ENCODE assay signal across 24 cellular contexts in the genomic region with DNA sequence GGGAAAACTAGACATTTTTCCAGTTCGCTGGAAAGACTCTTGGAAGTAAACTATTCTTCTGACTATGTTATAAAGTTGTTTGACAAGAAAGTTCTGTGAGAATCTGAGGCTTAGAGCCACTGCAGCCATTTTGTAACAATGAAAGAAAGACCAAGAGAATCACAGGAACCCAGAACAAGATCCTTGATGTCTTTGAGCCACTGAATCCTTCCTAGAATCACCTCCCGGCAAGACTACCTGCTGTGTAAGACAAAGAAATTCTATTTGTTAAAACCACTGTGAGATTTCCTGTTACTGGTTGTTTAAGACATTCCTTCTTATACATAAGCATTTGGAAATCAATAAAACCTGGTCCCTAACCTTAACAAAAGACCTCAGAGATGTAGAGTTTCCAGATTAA.
DNase-seq lines count a peak whose midpoint lies in the region; ATAC-seq and TF ChIP-seq lines count a peak whose summit lies in the region.
"Had no signal": no experiment of that assay in that cellular context is flagged by ENCODE, and none has a peak within 500 bp of the region (broad histone marks: within the 10 kb centered on the region; RNA-seq: fewer than 3 reads in every experiment).

No MANE protein-coding gene starts in this region.

- TF ChIP-seq CTCF in WERI-Rb-1 (IDR thresholded peaks at IDR 0.05; ENCODE audit: low read depth, low read length) = no peak
- no peak for TF ChIP-seq CTCF in endothelial cell (IDR thresholded peaks at IDR 0.05; ENCODE audit: unreplicated experiment)

- H3K4me1 Mint-ChIP-seq in stimulated activated naive CD8-positive, alpha-beta T cell treated with anti-CD3 and anti-CD28 coated beads, Interleukin-15, Interleukin-2, amounts not matched to agents 100 ng/mL and 50 ng/mL, for 24 hours (ENCODE audit: low read depth) = peaks cover 63% of the 10 kb centered on the region
- H3K4me1 Mint-ChIP-seq in endothelial cell (ENCODE audit: unreplicated experiment) = peaks cover 12% of the 10 kb centered on the region

- no peaks in the 10 kb centered on the region for H3K36me3 Mint-ChIP-seq in stimulated activated naive CD8-positive, alpha-beta T cell treated with anti-CD3 and anti-CD28 coated beads, Interleukin-15, Interleukin-2, amounts not matched to agents 100 ng/mL and 50 ng/mL, for 24 hours (ENCODE audit: low read depth)
- no peaks in the 10 kb centered on the region for H3K36me3 Mint-ChIP-seq in endothelial cell (ENCODE audit: low read depth, unreplicated experiment)
- H3K36me3 Mint-ChIP-seq: CD4-positive, alpha-beta memory T cell; stimulated activated memory B cell treated with anti-CD40 and anti-IgM and Interleukin-4, amounts not matched to agents 10 μg/mL and 1 μg/mL and 100 μg/mL, for 72 hours had no signal

- no peaks in the 10 kb centered on the region for H3K9me3 ChIP-seq in WERI-Rb-1 (ENCODE audit: severe bottlenecking)
- H3K9me3 ChIP-seq: ovary, upper lobe of right lung had no signal

- no peak for DNase-seq in stimulated activated naive CD8-positive, alpha-beta T cell treated with anti-CD3 and anti-CD28 coated beads, Interleukin-15, Interleukin-2, amounts not matched to agents 100 U/mL and 50 U/mL, for 24 hours
- DNase-seq in NCI-H69 (lab: John Stamatoyannopoulos, UW) (peak; percentile 28), iPS DF 19.7 (ENCODE audit: low read depth, low spot score) (peak; percentile 81), WERI-Rb-1 (no peak), NCI-H1105 (lab: John Stamatoyannopoulos, UW) (no peak), endothelial cell (ENCODE audit: low spot score) (no peak)
- DNase-seq in activated CD4-positive, alpha-beta T cell treated with anti-CD3 and anti-CD28 coated beads, Interleukin-2, amount 50 U/mL, for 48 hours = no peak
- DNase-seq: activated B cell treated with CpG ODN at 0.5 μM for 24 hours; activated CD4-positive, alpha-beta T cell treated with anti-CD3 and anti-CD28 coated beads, Interleukin-2, amount 50 U/mL, for 1 hour; activated T-cell treated with anti-CD3 and anti-CD28 coated beads, Interleukin-2, amount 50 U/mL, for 4 hours; CD4-positive, alpha-beta memory T cell; central memory CD4-positive, alpha-beta T cell; effector memory CD8-positive, alpha-beta T cell; GOT3; Karpas-422; left cardiac atrium; mammary epithelial cell; NCI-H1417 treated with DMSO at 0.1 percent for 48 hours; NCI-H774; ovary; retina; upper lobe of right lung had no signal

- no peak for ATAC-seq in stimulated activated naive CD8-positive, alpha-beta T cell treated with anti-CD3 and anti-CD28 coated beads, Interleukin-15, Interleukin-2, amounts not matched to agents 100 U/mL and 50 U/mL, for 24 hours
- ATAC-seq: activated T-cell treated with anti-CD3 and anti-CD28 coated beads, Interleukin-2, amount 50 U/mL, for 4 hours; effector memory CD8-positive, alpha-beta T cell; left cardiac atrium; stimulated activated memory B cell treated with anti-CD40 and anti-IgM and Interleukin-4, amounts not matched to agents 10 μg/mL and 1 μg/mL and 100 μg/mL, for 72 hours; upper lobe of right lung had no signal

- peak overlapping the region; percentile 8 for H3K27ac Mint-ChIP-seq in stimulated activated naive CD8-positive, alpha-beta T cell treated with anti-CD3 and anti-CD28 coated beads, Interleukin-15, Interleukin-2, amounts not matched to agents 100 ng/mL and 50 ng/mL, for 24 hours
- no peak overlapping the region for H3K27ac Mint-ChIP-seq in endothelial cell (ENCODE audit: unreplicated experiment)
- H3K27ac Mint-ChIP-seq: activated B cell treated with CpG ODN at 0.5 μM for 24 hours; CD4-positive, alpha-beta memory T cell; stimulated activated memory B cell treated with anti-CD40 and anti-IgM and Interleukin-4, amounts not matched to agents 10 μg/mL and 1 μg/mL and 100 μg/mL, for 72 hours had no signal

- H3K4me3 ChIP-seq in WERI-Rb-1 (ENCODE audit: low read depth, low read length) = no peak overlapping the region
- H3K4me3 ChIP-seq: ovary, upper lobe of right lung had no signal

- H3K4me3 Mint-ChIP-seq in stimulated activated naive CD8-positive, alpha-beta T cell treated with anti-CD3 and anti-CD28 coated beads, Interleukin-15, Interleukin-2, amounts not matched to agents 100 ng/mL and 50 ng/mL, for 24 hours = no peak overlapping the region
- H3K4me3 Mint-ChIP-seq in endothelial cell (ENCODE audit: unreplicated experiment) = no peak overlapping the region
- H3K4me3 Mint-ChIP-seq: activated B cell treated with CpG ODN at 0.5 μM for 24 hours; activated T-cell treated with anti-CD3 and anti-CD28 coated beads, Interleukin-2, amount 50 U/mL, for 4 hours; CD4-positive, alpha-beta memory T cell; effector memory CD8-positive, alpha-beta T cell; stimulated activated memory B cell treated with anti-CD40 and anti-IgM and Interleukin-4, amounts not matched to agents 10 μg/mL and 1 μg/mL and 100 μg/mL, for 72 hours had no signal

- no peak overlapping the region for H3K27ac ChIP-seq in WERI-Rb-1
- H3K27ac ChIP-seq: ovary, upper lobe of right lung had no signal

- no peaks in the 10 kb centered on the region for H3K9me3 Mint-ChIP-seq in stimulated activated naive CD8-positive, alpha-beta T cell treated with anti-CD3 and anti-CD28 coated beads, Interleukin-15, Interleukin-2, amounts not matched to agents 100 ng/mL and 50 ng/mL, for 24 hours
- H3K9me3 Mint-ChIP-seq in endothelial cell (ENCODE audit: unreplicated experiment) = no peaks in the 10 kb centered on the region
- H3K9me3 Mint-ChIP-seq: activated B cell treated with CpG ODN at 0.5 μM for 24 hours; activated T-cell treated with anti-CD3 and anti-CD28 coated beads, Interleukin-2, amount 50 U/mL, for 4 hours; effector memory CD8-positive, alpha-beta T cell; stimulated activated memory B cell treated with anti-CD40 and anti-IgM and Interleukin-4, amounts not matched to agents 10 μg/mL and 1 μg/mL and 100 μg/mL, for 72 hours had no signal

- H3K27me3 ChIP-seq in WERI-Rb-1 (ENCODE audit: insufficient read depth, low read depth, severe bottlenecking) = no peaks in the 10 kb centered on the region
- H3K27me3 ChIP-seq: ovary, upper lobe of right lung had no signal

- no peaks in the 10 kb centered on the region for H3K36me3 ChIP-seq in WERI-Rb-1
- H3K36me3 ChIP-seq: ovary, upper lobe of right lung had no signal

- no peaks in the 10 kb centered on the region for H3K27me3 Mint-ChIP-seq in stimulated activated naive CD8-positive, alpha-beta T cell treated with anti-CD3 and anti-CD28 coated beads, Interleukin-15, Interleukin-2, amounts not matched to agents 100 ng/mL and 50 ng/mL, for 24 hours
- H3K27me3 Mint-ChIP-seq in endothelial cell (ENCODE audit: unreplicated experiment) = peaks cover 2% of the 10 kb centered on the region
- H3K27me3 Mint-ChIP-seq: activated B cell treated with CpG ODN at 0.5 μM for 24 hours; effector memory CD8-positive, alpha-beta T cell; stimulated activated memory B cell treated with anti-CD40 and anti-IgM and Interleukin-4, amounts not matched to agents 10 μg/mL and 1 μg/mL and 100 μg/mL, for 72 hours had no signal

Comparison
In these comparisons a context has a peak if more than half of its experiments do, and no peak if none do; other contexts are left out.
1. DNase-seq: peak in NCI-H69 (single experiment) and iPS DF 19.7 (single experiment); none in stimulated activated naive CD8-positive, alpha-beta T cell treated with anti-CD3 and anti-CD28 coated beads, Interleukin-15, Interleukin-2, amounts not matched to agents 100 U/mL and 50 U/mL, for 24 hours (single experiment), WERI-Rb-1 (single experiment), NCI-H1105 (single experiment), endothelial cell (single experiment) and activated CD4-positive, alpha-beta T cell treated with anti-CD3 and anti-CD28 coated beads, Interleukin-2, amount 50 U/mL, for 48 hours (0 of 2).